ENCODE assay signal across 10 cellular contexts in the genomic region with DNA sequence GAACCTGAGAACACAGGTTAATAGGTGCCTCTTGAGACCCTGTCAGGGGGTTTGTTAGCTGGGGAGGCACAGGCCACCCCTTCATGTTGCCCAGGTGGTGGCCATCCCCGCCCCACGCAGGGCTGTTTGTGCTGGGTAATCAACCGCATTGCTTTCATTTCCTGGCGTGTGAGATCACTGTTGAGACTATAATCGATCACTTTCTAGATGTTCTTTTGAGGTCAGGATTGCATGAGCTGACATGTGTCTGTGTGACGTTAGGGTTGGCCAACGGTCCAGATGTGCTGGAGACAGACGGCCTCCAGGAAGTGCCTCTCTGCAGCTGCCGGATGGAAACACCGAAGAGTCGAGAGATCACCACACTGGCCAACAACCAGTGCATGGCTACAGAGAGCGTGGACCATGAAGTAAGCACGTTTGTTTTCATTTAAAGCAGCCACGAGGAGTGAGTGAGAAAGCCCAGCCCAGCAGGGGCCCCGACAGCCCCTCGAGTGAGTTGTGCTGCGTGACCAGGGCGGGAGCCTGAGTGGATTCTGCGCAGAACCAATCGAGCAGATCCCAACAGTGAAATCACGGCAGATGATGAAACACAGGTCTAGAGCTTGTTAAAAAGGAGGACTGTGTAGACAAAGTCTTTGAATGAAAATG.
DNase-seq lines count a peak whose midpoint lies in the region; ATAC-seq and TF ChIP-seq lines count a peak whose summit lies in the region.
"Had no signal": no experiment of that assay in that cellular context is flagged by ENCODE, and none has a peak within 500 bp of the region (broad histone marks: within the 10 kb centered on the region; RNA-seq: fewer than 3 reads in every experiment).

No MANE protein-coding gene starts in this region.

- no peaks in the 10 kb centered on the region for H3K9me3 ChIP-seq in MM.1S (replicated peaks; ENCODE audit: insufficient read depth, low read length)

- peaks cover 67% of the 10 kb centered on the region for H3K36me3 Mint-ChIP-seq in activated naive CD4-positive, alpha-beta T cell treated with anti-CD3 and anti-CD28 coated beads, Interleukin-2, amount 10 ng/mL, durations not matched to agents 7 days and 5 days
- H3K36me3 Mint-ChIP-seq in activated B cell treated with CpG ODN at 0.5 μM for 24 hours (ENCODE audit: low read depth): peaks cover 81% of the 10 kb centered on the region

- H3K36me3 ChIP-seq in MM.1S (replicated peaks; ENCODE audit: insufficient read depth, low read length): peaks cover 6% of the 10 kb centered on the region; the same call in 1 of the 2 replicates

- H3K4me1 ChIP-seq in MM.1S (ENCODE audit: low read length): peaks cover 9% of the 10 kb centered on the region

- 0 out of 2 replicates have a peak, but pooled peaks cover 4% of the 10 kb centered on the region for H3F3A ChIP-seq in MM.1S (ENCODE audit: insufficient read depth, low read length)

- intact Hi-C loops in activated B cell treated with CpG ODN at 0.5 μM for 24 hours (cut with micrococcal nuclease): no loop called here

- no peaks in the 10 kb centered on the region for H3K27me3 Mint-ChIP-seq in activated naive CD4-positive, alpha-beta T cell treated with anti-CD3 and anti-CD28 coated beads, Interleukin-2, amount 10 ng/mL, durations not matched to agents 7 days and 5 days
- no peaks in the 10 kb centered on the region for H3K27me3 Mint-ChIP-seq in activated B cell treated with CpG ODN at 0.5 μM for 24 hours
- no peaks in the 10 kb centered on the region for H3K27me3 Mint-ChIP-seq in stimulated activated naive CD8-positive, alpha-beta T cell treated with anti-CD3 and anti-CD28 coated beads, Interleukin-15, amount 100 ng/mL, for 72 hours

- no peak overlapping the region for H3K4me2 ChIP-seq in MM.1S (ENCODE audit: low read depth, low read length)

- no peak for TF ChIP-seq CTCF in HFF-Myc (IDR thresholded peaks at IDR 0.05; ENCODE audit: low read depth, low read length, missing control alignments)
- no peak for TF ChIP-seq CTCF in activated B cell treated with CpG ODN at 0.5 μM for 24 hours (IDR thresholded peaks at IDR 0.05)
- TF ChIP-seq CTCF in MM.1S (IDR thresholded peaks at IDR 0.05; ENCODE audit: low read length): no peak

- H3K4me1 Mint-ChIP-seq in activated naive CD4-positive, alpha-beta T cell treated with anti-CD3 and anti-CD28 coated beads, Interleukin-2, amount 10 ng/mL, durations not matched to agents 7 days and 5 days: peaks cover 23% of the 10 kb centered on the region
- peaks cover 76% of the 10 kb centered on the region for H3K4me1 Mint-ChIP-seq in activated B cell treated with CpG ODN at 0.5 μM for 24 hours
- peaks cover 47% of the 10 kb centered on the region for H3K4me1 Mint-ChIP-seq in stimulated activated naive CD8-positive, alpha-beta T cell treated with anti-CD3 and anti-CD28 coated beads, Interleukin-15, amount 100 ng/mL, for 72 hours

- H3K4me3 ChIP-seq in HFF-Myc (replicated peaks; ENCODE audit: low read depth, low read length): no peak overlapping the region
- H3K4me3 ChIP-seq in MM.1S (ENCODE audit: low read length): no peak overlapping the region

- H3K9ac ChIP-seq in MM.1S (ENCODE audit: low read length): no peak overlapping the region

- peaks cover 9% of the 10 kb centered on the region; the same call in 1 of the 2 replicates for H3K79me2 ChIP-seq in MM.1S (ENCODE audit: low read length)

- CTCF ChIA-PET in activated naive CD4-positive, alpha-beta T cell treated with anti-CD3 and anti-CD28 coated beads, Interleukin-2, amount 10 ng/mL, durations not matched to agents 7 days and 5 days (lab: Charles Lee): no interaction called here
- CTCF ChIA-PET in activated B cell treated with CpG ODN at 0.5 μM for 24 hours (lab: Charles Lee): interaction anchor here (2.7 kb wide), 1 partner anchor 90 kb away, joined by 12 read pairs; no protein-coding TSS in a partner anchor

- H3K27ac Mint-ChIP-seq in activated naive CD4-positive, alpha-beta T cell treated with anti-CD3 and anti-CD28 coated beads, Interleukin-2, amount 10 ng/mL, durations not matched to agents 7 days and 5 days: peak overlapping the region; percentile 29
- peak overlapping the region; percentile 99 for H3K27ac Mint-ChIP-seq in activated B cell treated with CpG ODN at 0.5 μM for 24 hours
- H3K27ac Mint-ChIP-seq in stimulated activated naive CD8-positive, alpha-beta T cell treated with anti-CD3 and anti-CD28 coated beads, Interleukin-15, amount 100 ng/mL, for 72 hours: peak overlapping the region; percentile 75 to 88

- H3K9me2 ChIP-seq in MM.1S (replicated peaks; ENCODE audit: insufficient read depth, low read length): no peaks in the 10 kb centered on the region

- POLR2A ChIA-PET in activated B cell treated with CpG ODN at 0.5 μM for 24 hours (lab: Charles Lee): interaction anchor here (0.7 to 7.0 kb wide), 8 partner anchors 17 to 144 kb away, joined by 3 to 103 read pairs (median 4); partner anchors contain the start of gene EHMT1

- H4K20me1 ChIP-seq in MM.1S (ENCODE audit: insufficient read depth, low read length): no peaks in the 10 kb centered on the region

- ATAC-seq in activated B cell treated with CpG ODN at 0.5 μM for 24 hours (ENCODE audit: low read depth): peak; percentile 32
- no peak for ATAC-seq in stimulated activated naive CD8-positive, alpha-beta T cell treated with anti-CD3 and anti-CD28 coated beads, Interleukin-15, amount 100 ng/mL, for 72 hours
- ATAC-seq: Panc1 had no signal

- no peaks in the 10 kb centered on the region for H3K27me3 ChIP-seq in MM.1S (replicated peaks; ENCODE audit: insufficient read depth, low read length)

- H3K9me3 Mint-ChIP-seq in activated naive CD4-positive, alpha-beta T cell treated with anti-CD3 and anti-CD28 coated beads, Interleukin-2, amount 10 ng/mL, durations not matched to agents 7 days and 5 days: no peaks in the 10 kb centered on the region
- H3K9me3 Mint-ChIP-seq in activated B cell treated with CpG ODN at 0.5 μM for 24 hours: peaks cover 4% of the 10 kb centered on the region
- no peaks in the 10 kb centered on the region for H3K9me3 Mint-ChIP-seq in stimulated activated naive CD8-positive, alpha-beta T cell treated with anti-CD3 and anti-CD28 coated beads, Interleukin-15, amount 100 ng/mL, for 72 hours

- DNase-seq in activated naive CD4-positive, alpha-beta T cell treated with anti-CD3 and anti-CD28 coated beads, Interleukin-2, amount 10 ng/mL, durations not matched to agents 7 days and 5 days: no peak
- DNase-seq in activated naive CD4-positive, alpha-beta T cell (lab: John Stamatoyannopoulos, UW): no peak
- DNase-seq in HFF-Myc (ENCODE audit: extremely low read depth, low read depth) (peak; percentile 21), activated B cell treated with CpG ODN at 0.5 μM for 24 hours (peak; percentile 41), MM.1S (no peak), DMS114 treated with DMSO at 0.1 percent for 48 hours (lab: John Stamatoyannopoulos, UW; ENCODE audit: unreplicated experiment) (no peak), NCI-H1048 (lab: John Stamatoyannopoulos, UW) (no peak)
- no peak for DNase-seq in stimulated activated naive CD8-positive, alpha-beta T cell treated with anti-CD3 and anti-CD28 coated beads, Interleukin-15, amount 100 ng/mL, for 72 hours

- no peak overlapping the region for H3K4me3 Mint-ChIP-seq in activated naive CD4-positive, alpha-beta T cell treated with anti-CD3 and anti-CD28 coated beads, Interleukin-2, amount 10 ng/mL, durations not matched to agents 7 days and 5 days
- H3K4me3 Mint-ChIP-seq in activated B cell treated with CpG ODN at 0.5 μM for 24 hours: peak overlapping the region; percentile 85
- H3K4me3 Mint-ChIP-seq in stimulated activated naive CD8-positive, alpha-beta T cell treated with anti-CD3 and anti-CD28 coated beads, Interleukin-15, amount 100 ng/mL, for 72 hours: no peak overlapping the region

- H2AFZ ChIP-seq in MM.1S (ENCODE audit: low read length): no peak overlapping the region

- no peak overlapping the region for H3K27ac ChIP-seq in MM.1S (ENCODE audit: low read length)
- H3K27ac ChIP-seq: C4-2B had no signal

Comparison
In these comparisons a context has a peak if more than half of its experiments do, and no peak if none do; other contexts are left out.
1. DNase-seq: peak in HFF-Myc (single experiment) and activated B cell treated with CpG ODN at 0.5 μM for 24 hours (single experiment); none in activated naive CD4-positive, alpha-beta T cell treated with anti-CD3 and anti-CD28 coated beads, Interleukin-2, amount 10 ng/mL, durations not matched to agents 7 days and 5 days (single experiment), activated naive CD4-positive, alpha-beta T cell (0 of 4), stimulated activated naive CD8-positive, alpha-beta T cell treated with anti-CD3 and anti-CD28 coated beads, Interleukin-15, amount 100 ng/mL, for 72 hours (0 of 2), MM.1S (single experiment), DMS114 treated with DMSO at 0.1 percent for 48 hours (single experiment) and NCI-H1048 (single experiment).
2. H3K27ac Mint-ChIP-seq: peak in every context shown above with its lines; median percentile 99 in activated B cell treated with CpG ODN at 0.5 μM for 24 hours; 82 in stimulated activated naive CD8-positive, alpha-beta T cell treated with anti-CD3 and anti-CD28 coated beads, Interleukin-15, amount 100 ng/mL, for 72 hours; 29 in activated naive CD4-positive, alpha-beta T cell treated with anti-CD3 and anti-CD28 coated beads, Interleukin-2, amount 10 ng/mL, durations not matched to agents 7 days and 5 days.